10 cellular contexts compared by ENCODE assay signal in the genomic region with DNA sequence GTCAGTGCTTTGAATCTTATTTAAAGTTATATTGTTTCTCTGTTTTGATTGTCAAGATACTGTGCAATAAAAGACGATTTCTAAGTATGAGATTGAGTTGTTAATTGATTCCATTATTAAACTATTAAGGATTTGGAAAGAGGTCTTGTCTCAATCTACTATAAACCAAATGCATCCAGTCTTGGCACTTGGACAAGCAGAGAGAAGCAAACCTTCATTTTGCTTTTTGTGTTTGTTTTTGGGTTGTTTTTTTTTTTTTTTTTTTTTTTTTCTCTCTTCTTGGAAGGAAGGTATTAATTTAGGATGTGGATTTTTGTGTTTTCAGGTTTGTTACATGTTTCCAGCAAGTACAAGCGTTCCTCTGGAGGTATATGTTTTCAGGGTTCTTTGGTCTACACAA. TPM values are rescaled to one million over a fixed set of nuclear protein-coding genes. Genes with fewer than 3 reads are reported as not detected.
DNase-seq lines count a peak whose midpoint lies in the region; ATAC-seq and TF ChIP-seq lines count a peak whose summit lies in the region.
"Had no signal": no experiment of that assay in that cellular context is flagged by ENCODE, and none has a peak within 500 bp of the region (broad histone marks: within the 10 kb centered on the region; RNA-seq: fewer than 3 reads in every experiment).

No MANE protein-coding gene starts in this region.

- H3K4me1 Mint-ChIP-seq in activated naive CD4-positive, alpha-beta T cell treated with anti-CD3 and anti-CD28 coated beads for 36 hours (ENCODE audit: low read depth), result peaks cover 22% of the 10 kb centered on the region
- H3K4me1 Mint-ChIP-seq in activated naive CD8-positive, alpha-beta T cell treated with anti-CD3 and anti-CD28 coated beads, Interleukin-2, amount 50 U/mL, for 24 hours, result peaks cover 32% of the 10 kb centered on the region

- CTCF ChIA-PET in activated naive CD4-positive, alpha-beta T cell treated with anti-CD3 and anti-CD28 coated beads for 36 hours (lab: Charles Lee), result interaction anchor here (0.7 to 1.3 kb wide), 4 partner anchors 42 to 606 kb away, joined by 3 to 7 read pairs (median 3); a partner anchor contains a TSS

- TF ChIP-seq CTCF in lung (IDR thresholded peaks at IDR 0.05; ENCODE audit: control extremely low read depth, extremely low read depth) (no peak), tibial nerve (IDR thresholded peaks at IDR 0.05) (no peak)

- WGBS in lung, 2 donors, result 59 to 73% methylated on average over 2 of the region's 2 CpGs
- WGBS in tibial nerve, 2 donors, result 65% methylated on average over 2 of the region's 2 CpGs

- peak overlapping the region; percentile 84 for H3K4me3 Mint-ChIP-seq in activated naive CD4-positive, alpha-beta T cell treated with anti-CD3 and anti-CD28 coated beads for 36 hours
- peak overlapping the region; percentile 83 for H3K4me3 Mint-ChIP-seq in activated naive CD8-positive, alpha-beta T cell treated with anti-CD3 and anti-CD28 coated beads, Interleukin-2, amount 50 U/mL, for 24 hours

- H3K9me3 Mint-ChIP-seq in activated naive CD4-positive, alpha-beta T cell treated with anti-CD3 and anti-CD28 coated beads for 36 hours, result no peaks in the 10 kb centered on the region
- no peaks in the 10 kb centered on the region for H3K9me3 Mint-ChIP-seq in activated naive CD4-positive, alpha-beta T cell treated with anti-CD3 and anti-CD28 coated beads, Interleukin-2, amount 50 U/mL, for 72 hours
- no peaks in the 10 kb centered on the region for H3K9me3 Mint-ChIP-seq in activated naive CD8-positive, alpha-beta T cell treated with anti-CD3 and anti-CD28 coated beads, Interleukin-2, amount 50 U/mL, for 24 hours

- H3K27ac Mint-ChIP-seq in activated naive CD4-positive, alpha-beta T cell treated with anti-CD3 and anti-CD28 coated beads for 36 hours, result no peak overlapping the region
- no peak overlapping the region for H3K27ac Mint-ChIP-seq in activated naive CD4-positive, alpha-beta T cell treated with anti-CD3 and anti-CD28 coated beads, Interleukin-2, amount 50 U/mL, for 72 hours
- H3K27ac Mint-ChIP-seq in activated naive CD8-positive, alpha-beta T cell treated with anti-CD3 and anti-CD28 coated beads, Interleukin-2, amount 50 U/mL, for 24 hours, result no peak overlapping the region

- no peak for TF ChIP-seq POLR2A in tibial nerve (IDR thresholded peaks at IDR 0.05)

- H3K4me3 ChIP-seq in lung (peak overlapping the region; percentile 81), tibial nerve (peak overlapping the region; percentile 71 to 88 (median 82))

- ATAC-seq in activated naive CD4-positive, alpha-beta T cell treated with anti-CD3 and anti-CD28 coated beads, Interleukin-2, amount 50 U/mL, for 72 hours, result no peak
- ATAC-seq in activated naive CD8-positive, alpha-beta T cell treated with anti-CD3 and anti-CD28 coated beads, Interleukin-2, amount 50 U/mL, for 24 hours, result no peak
- ATAC-seq in lung (ENCODE audit: insufficient read depth, low FRiP score), result no peak
- ATAC-seq in GM19328 (IDR thresholded peaks at IDR 0.05; ENCODE audit: unreplicated experiment), result no peak
- ATAC-seq in activated CD4-positive, CD25-positive, alpha-beta regulatory T cell treated with anti-CD3 and anti-CD28 coated beads, Interleukin-2, amount 50 U/mL, for 24 hours, result no peak

- DNase-seq in activated naive CD4-positive, alpha-beta T cell treated with anti-CD3 and anti-CD28 coated beads for 36 hours, result no peak
- DNase-seq in activated naive CD4-positive, alpha-beta T cell treated with anti-CD3 and anti-CD28 coated beads, Interleukin-2, amount 50 U/mL, for 72 hours (ENCODE audit: low spot score in 2 of 2), result no peak
- no peak for DNase-seq in activated naive CD8-positive, alpha-beta T cell treated with anti-CD3 and anti-CD28 coated beads, Interleukin-2, amount 50 U/mL, for 24 hours
- DNase-seq in lung (ENCODE audit: low spot score) (no peak), tibial nerve (ENCODE audit: low spot score in 2 of 2) (no peak), GDM1 (lab: John Stamatoyannopoulos, UW) (no peak)
- DNase-seq: effector CD8-positive, alpha-beta T cell had no signal

- intact Hi-C loops in activated naive CD4-positive, alpha-beta T cell treated with anti-CD3 and anti-CD28 coated beads for 36 hours (cut with micrococcal nuclease), result no loop called here

- peaks cover 0 to 2% of the 10 kb centered on the region in 2 donors for H3K36me3 ChIP-seq in lung (ENCODE audit: control insufficient read depth in 2 of 2, insufficient read depth in 2 of 2, low read length in 2 of 2)
- no peaks in the 10 kb centered on the region for H3K36me3 ChIP-seq in tibial nerve
- H3K36me3 ChIP-seq: neutrophil had no signal

- no peak for TF ChIP-seq EP300 in tibial nerve (IDR thresholded peaks at IDR 0.05)

- no peaks in the 10 kb centered on the region for H3K9me3 ChIP-seq in lung (ENCODE audit: control insufficient read depth in 2 of 2, insufficient read depth in 1 of 2, low read length in 1 of 2)
- H3K9me3 ChIP-seq in tibial nerve, result no peaks in the 10 kb centered on the region
- H3K9me3 ChIP-seq: neutrophil had no signal

- H3K36me3 Mint-ChIP-seq in activated naive CD4-positive, alpha-beta T cell treated with anti-CD3 and anti-CD28 coated beads for 36 hours (ENCODE audit: low read depth), result peaks cover 1% of the 10 kb centered on the region
- H3K36me3 Mint-ChIP-seq in activated naive CD4-positive, alpha-beta T cell treated with anti-CD3 and anti-CD28 coated beads, Interleukin-2, amount 50 U/mL, for 72 hours, result peaks cover 7 to 20% of the 10 kb centered on the region in 2 donors
- peaks cover 2% of the 10 kb centered on the region for H3K36me3 Mint-ChIP-seq in activated naive CD8-positive, alpha-beta T cell treated with anti-CD3 and anti-CD28 coated beads, Interleukin-2, amount 50 U/mL, for 24 hours (ENCODE audit: low read depth)

- no peaks in the 10 kb centered on the region for H3K27me3 ChIP-seq in lung (ENCODE audit: control insufficient read depth, insufficient read depth)
- no peaks in the 10 kb centered on the region for H3K27me3 ChIP-seq in tibial nerve

- H3K4me1 ChIP-seq in lung (ENCODE audit: control insufficient read depth in 2 of 2, insufficient read depth in 2 of 2, low read length in 2 of 2), result peaks cover 8 to 10% of the 10 kb centered on the region in 2 donors
- peaks cover 0 to 43% (median 7%) of the 10 kb centered on the region in 4 donors for H3K4me1 ChIP-seq in tibial nerve

- H3K27me3 Mint-ChIP-seq in activated naive CD4-positive, alpha-beta T cell treated with anti-CD3 and anti-CD28 coated beads for 36 hours (ENCODE audit: low read depth), result peaks cover 3% of the 10 kb centered on the region
- peaks cover 6% of the 10 kb centered on the region for H3K27me3 Mint-ChIP-seq in activated naive CD8-positive, alpha-beta T cell treated with anti-CD3 and anti-CD28 coated beads, Interleukin-2, amount 50 U/mL, for 24 hours

- H3K27ac ChIP-seq in lung (ENCODE audit: low read depth in 1 of 2, low read length in 1 of 2), result no peak overlapping the region
- H3K27ac ChIP-seq in tibial nerve, result peak overlapping the region in 1 of 4 donors; percentile 99
- H3K27ac ChIP-seq: neutrophil had no signal

RNA-seq across cellular contexts. Expression of a gene that starts 1.6 kb away (rescaled TPM):
- 10 to 100 TPM in 1 of 2 experiments, 1 to 10 TPM in 1; 9.4 to 10.6 TPM for total RNA-seq in activated naive CD4-positive, alpha-beta T cell treated with anti-CD3 and anti-CD28 coated beads for 36 hours
- total RNA-seq in activated naive CD4-positive, alpha-beta T cell treated with anti-CD3 and anti-CD28 coated beads, Interleukin-2, amount 50 U/mL, for 72 hours, result 10 to 100 TPM; 10.4 to 13.8 TPM
- total RNA-seq in lung (10 to 100 TPM; 46.0 to 82.2 TPM), tibial nerve (10 to 100 TPM; 14.4 to 22.4 (median 17.9) TPM)
- polyA plus RNA-seq in lung, result 10 to 100 TPM; 12.5 to 18.1 TPM

RNA-seq across cellular contexts. Expression of a gene that starts 42.1 kb away (rescaled TPM):
- total RNA-seq in activated naive CD4-positive, alpha-beta T cell treated with anti-CD3 and anti-CD28 coated beads for 36 hours, result 10 to 100 TPM; 21.3 to 22.6 TPM
- total RNA-seq in activated naive CD4-positive, alpha-beta T cell treated with anti-CD3 and anti-CD28 coated beads, Interleukin-2, amount 50 U/mL, for 72 hours, result 10 to 100 TPM; 18.1 to 20.4 TPM
- 10 to 100 TPM; 14.8 to 30.6 TPM for total RNA-seq in lung
- 1 to 10 TPM; 5.6 to 8.1 TPM for polyA plus RNA-seq in lung
- total RNA-seq in tibial nerve, result 10 to 100 TPM; 14.7 to 36.7 (median 20.8) TPM
